12 cellular contexts compared by ENCODE assay signal in the genomic region with DNA sequence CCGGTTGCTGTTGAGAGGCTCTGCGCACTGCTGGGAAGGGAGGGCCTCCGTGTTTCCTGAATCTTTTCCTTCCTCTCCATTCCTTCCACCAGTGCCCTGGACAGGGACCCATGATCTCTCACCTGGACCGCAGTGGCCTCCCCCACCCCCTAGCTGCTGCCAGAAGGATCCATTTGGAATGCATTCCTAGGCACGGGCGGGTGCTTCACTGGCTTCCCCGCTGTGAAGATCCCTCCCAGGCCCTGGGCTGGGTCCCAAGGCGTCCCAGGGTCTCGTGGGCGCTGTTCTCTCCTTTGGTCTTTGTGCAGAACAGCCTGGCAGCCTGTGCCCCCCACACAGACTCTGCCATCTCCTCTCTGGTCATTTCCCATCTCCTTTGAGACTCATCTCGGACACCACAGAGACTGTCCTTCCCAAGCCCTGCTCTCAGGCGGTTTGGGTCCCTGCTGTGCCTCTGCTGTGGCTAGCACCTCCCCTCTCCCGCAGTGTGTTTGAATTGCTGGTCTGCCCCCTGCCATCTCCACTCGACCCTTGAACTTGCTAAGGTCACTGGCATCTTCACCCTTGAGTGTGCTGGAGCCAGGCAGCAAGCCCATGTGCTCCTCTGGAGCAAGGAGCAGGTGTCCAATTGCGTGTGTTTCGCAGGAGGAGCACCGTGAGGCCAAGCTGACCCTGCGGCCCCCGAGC. TPM values are rescaled to one million over a fixed set of nuclear protein-coding genes. Genes with fewer than 3 reads are reported as not detected.
DNase-seq lines count a peak whose midpoint lies in the region; ATAC-seq and TF ChIP-seq lines count a peak whose summit lies in the region.
"Had no signal": no experiment of that assay in that cellular context is flagged by ENCODE, and none has a peak within 500 bp of the region (broad histone marks: within the 10 kb centered on the region; RNA-seq: fewer than 3 reads in every experiment).

No MANE protein-coding gene starts in this region.

- H3K36me3 ChIP-seq in subcutaneous abdominal adipose tissue (ENCODE audit: control insufficient read depth in 5 of 5, insufficient read depth in 5 of 5, low read length in 5 of 5): peaks cover 0 to 100% (median 97%) of the 10 kb centered on the region in 5 donors

- CTCF ChIA-PET in activated naive CD4-positive, alpha-beta T cell treated with anti-CD3 and anti-CD28 coated beads for 36 hours (lab: Charles Lee): no interaction called here

- no peaks in the 10 kb centered on the region for H3K4me1 Mint-ChIP-seq in activated naive CD4-positive, alpha-beta T cell treated with anti-CD3 and anti-CD28 coated beads for 36 hours (ENCODE audit: low read depth)
- H3K4me1 Mint-ChIP-seq in effector memory CD8-positive, alpha-beta T cell (ENCODE audit: low read depth in 2 of 2): no peaks in the 10 kb centered on the region

- H3K9me3 ChIP-seq in subcutaneous abdominal adipose tissue (ENCODE audit: control insufficient read depth in 5 of 5, low read length in 5 of 5): no peaks in the 10 kb centered on the region
- H3K9me3 ChIP-seq: adrenal gland, SK-N-SH had no signal

- no peak overlapping the region for H3K4me3 Mint-ChIP-seq in activated naive CD4-positive, alpha-beta T cell treated with anti-CD3 and anti-CD28 coated beads for 36 hours
- no peak overlapping the region for H3K4me3 Mint-ChIP-seq in effector memory CD8-positive, alpha-beta T cell

- no peak for ATAC-seq in effector memory CD8-positive, alpha-beta T cell (replicated peaks)

- H3K27me3 ChIP-seq in subcutaneous abdominal adipose tissue (ENCODE audit: control insufficient read depth in 5 of 5, insufficient read depth in 4 of 5, low read length in 5 of 5): no peaks in the 10 kb centered on the region
- H3K27me3 ChIP-seq: adrenal gland had no signal

- H3K4me1 ChIP-seq in subcutaneous abdominal adipose tissue (ENCODE audit: control insufficient read depth in 5 of 5, insufficient read depth in 5 of 5, low read length in 5 of 5): peaks cover 2 to 34% (median 22%) of the 10 kb centered on the region in 5 donors

- H3K9ac ChIP-seq in subcutaneous abdominal adipose tissue (ENCODE audit: low read length in 5 of 5): peak overlapping the region in 2 of 5 donors; percentile 5 to 12
- H3K9ac ChIP-seq: SK-N-SH had no signal

- peaks cover 14% of the 10 kb centered on the region for H3K36me3 Mint-ChIP-seq in activated naive CD4-positive, alpha-beta T cell treated with anti-CD3 and anti-CD28 coated beads for 36 hours (ENCODE audit: low read depth)
- peaks cover 12% of the 10 kb centered on the region for H3K36me3 Mint-ChIP-seq in effector memory CD8-positive, alpha-beta T cell (ENCODE audit: insufficient read depth)

- H3K27ac ChIP-seq in subcutaneous abdominal adipose tissue (ENCODE audit: low read depth, low read length): peak overlapping the region; percentile 57

- TF ChIP-seq CTCF in choroid plexus epithelial cell (conservative IDR thresholded peaks at IDR 0.05; ENCODE audit: low read depth, low read length): no peak

- intact Hi-C loops in activated naive CD4-positive, alpha-beta T cell treated with anti-CD3 and anti-CD28 coated beads for 36 hours (cut with micrococcal nuclease): no loop called here

- DNase-seq in activated naive CD4-positive, alpha-beta T cell treated with anti-CD3 and anti-CD28 coated beads for 36 hours: no peak
- no peak for DNase-seq in activated naive CD4-positive, alpha-beta T cell (lab: John Stamatoyannopoulos, UW)
- DNase-seq in choroid plexus epithelial cell (ENCODE audit: low read depth) (peak; percentile 53), mesenteric fat pad (ENCODE audit: low spot score) (peak; percentile 68), D341Med (ENCODE audit: low spot score) (no peak), SK-N-DZ (ENCODE audit: low spot score) (no peak)
- DNase-seq in effector memory CD8-positive, alpha-beta T cell: no peak
- DNase-seq: NCI-H1048 had no signal

- H3K9me3 Mint-ChIP-seq in activated naive CD4-positive, alpha-beta T cell treated with anti-CD3 and anti-CD28 coated beads for 36 hours: no peaks in the 10 kb centered on the region
- no peaks in the 10 kb centered on the region for H3K9me3 Mint-ChIP-seq in effector memory CD8-positive, alpha-beta T cell

- H3K27me3 Mint-ChIP-seq in activated naive CD4-positive, alpha-beta T cell treated with anti-CD3 and anti-CD28 coated beads for 36 hours (ENCODE audit: low read depth): no peaks in the 10 kb centered on the region
- H3K27me3 Mint-ChIP-seq in effector memory CD8-positive, alpha-beta T cell: no peaks in the 10 kb centered on the region

- H3K4me3 ChIP-seq in choroid plexus epithelial cell (ENCODE audit: low read depth, low read length) (no peak overlapping the region), subcutaneous abdominal adipose tissue (ENCODE audit: low read depth in 1 of 5, low read length in 5 of 5) (no peak overlapping the region)
- H3K4me3 ChIP-seq: adrenal gland had no signal

- H3K27ac Mint-ChIP-seq in activated naive CD4-positive, alpha-beta T cell treated with anti-CD3 and anti-CD28 coated beads for 36 hours: peak overlapping the region; percentile 46
- H3K27ac Mint-ChIP-seq in effector memory CD8-positive, alpha-beta T cell: no peak overlapping the region

RNA-seq across cellular contexts. Expression of a gene that starts 59.0 kb away (rescaled TPM):
- total RNA-seq in activated naive CD4-positive, alpha-beta T cell treated with anti-CD3 and anti-CD28 coated beads for 36 hours: not detected
- not detected for total RNA-seq in mesenteric fat pad
- polyA plus RNA-seq in SK-N-DZ (2014; cell fraction: cytosol; rRNA removed): not detected in 2 replicates
- 0.98 TPM in 1 of 2 replicates, not detected in the other for polyA plus RNA-seq in SK-N-DZ (2014; cell fraction: nucleus; rRNA removed)
- total RNA-seq: fibroblast of villous mesenchyme had no signal

Comparison
In these comparisons a context has a peak if more than half of its experiments do, and no peak if none do; other contexts are left out.
1. DNase-seq: peak in choroid plexus epithelial cell (single experiment) and mesenteric fat pad (single experiment); none in activated naive CD4-positive, alpha-beta T cell treated with anti-CD3 and anti-CD28 coated beads for 36 hours (single experiment), activated naive CD4-positive, alpha-beta T cell (0 of 4), D341Med (single experiment), effector memory CD8-positive, alpha-beta T cell (0 of 3) and SK-N-DZ (single experiment).